15 cellular contexts compared by ENCODE assay signal in the genomic region with DNA sequence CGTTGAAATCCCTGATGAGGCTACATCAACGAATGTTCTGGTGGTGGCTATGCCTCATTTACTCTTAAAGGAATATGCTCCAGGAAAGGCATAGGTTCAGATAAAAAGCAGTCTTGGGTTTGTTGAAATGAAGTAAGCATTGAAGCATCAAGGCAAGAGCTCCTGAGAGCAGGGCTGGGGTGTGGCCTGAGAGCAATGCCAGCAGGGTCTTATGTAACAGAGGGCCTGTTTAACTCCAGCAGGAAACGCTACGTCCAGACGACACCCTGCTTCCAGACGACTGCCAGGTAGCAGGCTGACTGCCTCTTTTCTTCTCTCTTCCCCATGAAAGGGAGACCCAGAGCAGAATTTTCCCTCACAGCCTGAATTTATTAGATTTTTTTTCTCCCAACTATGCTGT.
DNase-seq lines count a peak whose midpoint lies in the region; ATAC-seq, FAIRE-seq and TF ChIP-seq lines count a peak whose summit lies in the region.
"Had no signal": no experiment of that assay in that cellular context is flagged by ENCODE, and none has a peak within 500 bp of the region (broad histone marks: within the 10 kb centered on the region; RNA-seq: fewer than 3 reads in every experiment).

No MANE protein-coding gene starts in this region.

- DNase-seq in NCI-H187 treated with DMSO at 0.1 percent for 48 hours (lab: John Stamatoyannopoulos, UW) (peak; percentile 89), cerebellum (ENCODE audit: low spot score) (peak; percentile 54), keratinocyte (ENCODE audit: low read depth, low spot score) (no peak), testis (peak; percentile 15), colonic mucosa (no peak)
- DNase-seq: activated naive CD8-positive, alpha-beta T cell treated with anti-CD3 and anti-CD28 coated beads, Interleukin-2, amount 10 ng/mL, durations not matched to agents 7 days and 5 days; activated T-cell treated with anti-CD3 and anti-CD28 coated beads for 4 hours; cortex of kidney; GF-D8; naive thymus-derived CD4-positive, alpha-beta T cell; stimulated activated naive B cell treated with anti-CD40 and anti-IgM and Interleukin-4, amounts not matched to agents 10 μg/mL and 1 μg/mL and 100 μg/mL, for 72 hours; T-helper 17 cell had no signal

- no peak for FAIRE-seq in keratinocyte (lab: Jason Lieb, UNC)

- dilution Hi-C loops in keratinocyte (cut with MboI; ENCODE audit: extremely low pct_ligation_motif_present, low sequenced_read_pairs) = no loop called here

- no peaks in the 10 kb centered on the region for H3K79me2 ChIP-seq in keratinocyte (ENCODE audit: control insufficient read depth, insufficient read depth, low read length)

- H3K9me3 ChIP-seq in keratinocyte (ENCODE audit: control insufficient read depth, low read depth, low read length) = no peaks in the 10 kb centered on the region
- no peaks in the 10 kb centered on the region for H3K9me3 ChIP-seq in testis
- no peaks in the 10 kb centered on the region for H3K9me3 ChIP-seq in colonic mucosa

- no peaks in the 10 kb centered on the region for H3K9me1 ChIP-seq in keratinocyte (ENCODE audit: control insufficient read depth, extremely low read depth, insufficient read depth, low read length)

- H3K27me3 ChIP-seq in keratinocyte (ENCODE audit: control insufficient read depth, extremely low read depth, insufficient read depth, low read length) (no peaks in the 10 kb centered on the region), testis (no peaks in the 10 kb centered on the region), colonic mucosa (no peaks in the 10 kb centered on the region)

- ATAC-seq in GM19455 (IDR thresholded peaks at IDR 0.05; ENCODE audit: unreplicated experiment) (no peak), HG02642 (IDR thresholded peaks at IDR 0.05; ENCODE audit: poor library complexity, unreplicated experiment) (no peak), HG03039 (IDR thresholded peaks at IDR 0.05; ENCODE audit: unreplicated experiment) (no peak)
- ATAC-seq: naive thymus-derived CD4-positive, alpha-beta T cell; stimulated activated naive B cell treated with anti-CD40 and anti-IgM and Interleukin-4, amounts not matched to agents 10 μg/mL and 1 μg/mL and 100 μg/mL, for 72 hours; T-helper 17 cell had no signal

- H2AFZ ChIP-seq in keratinocyte (ENCODE audit: control insufficient read depth, low read length) = peak overlapping the region; percentile 47

- 7 to 12% methylated on average over 6 of the region's 6 CpGs for WGBS in testis, 2 donors

- H3K4me1 ChIP-seq in keratinocyte (ENCODE audit: control insufficient read depth, extremely low read depth, insufficient read depth, low read length) = peaks cover 4% of the 10 kb centered on the region
- H3K4me1 ChIP-seq in testis = no peaks in the 10 kb centered on the region
- no peaks in the 10 kb centered on the region for H3K4me1 ChIP-seq in colonic mucosa

- H3K27ac ChIP-seq in keratinocyte (ENCODE audit: control insufficient read depth, insufficient read depth, low read length) (no peak overlapping the region), testis (no peak overlapping the region), colonic mucosa (no peak overlapping the region)

- H3K9ac ChIP-seq in keratinocyte (ENCODE audit: control insufficient read depth, extremely low read depth, insufficient read depth, low read length) = no peak overlapping the region
- H3K9ac ChIP-seq in colonic mucosa (ENCODE audit: low read depth in 2 of 2, low read length in 2 of 2) = no peak overlapping the region

- H3K4me2 ChIP-seq in keratinocyte (ENCODE audit: control insufficient read depth, extremely low read depth, insufficient read depth, low read depth, low read length) = no peak overlapping the region

- H3K36me3 ChIP-seq in keratinocyte (ENCODE audit: control insufficient read depth in 2 of 2, extremely low read depth in 1 of 2, insufficient read depth in 2 of 2, low read length in 2 of 2) (no peaks in the 10 kb centered on the region), testis (ENCODE audit: low read depth, missing control alignments) (no peaks in the 10 kb centered on the region), colonic mucosa (no peaks in the 10 kb centered on the region)

- no peak for TF ChIP-seq CTCF in keratinocyte (optimal IDR thresholded peaks at IDR 0.05 in 1 of 3, IDR thresholded peaks at IDR 0.05 in 1 of 3, conservative IDR thresholded peaks at IDR 0.05 in 1 of 3; ENCODE audit: extremely low read depth in 1 of 3, insufficient read depth in 2 of 3, low read length in 3 of 3)
- no peak for TF ChIP-seq CTCF in testis (IDR thresholded peaks at IDR 0.05)
- TF ChIP-seq CTCF in colonic mucosa (IDR thresholded peaks at IDR 0.05) = no peak

- no peaks in the 10 kb centered on the region for H4K20me1 ChIP-seq in keratinocyte (ENCODE audit: control insufficient read depth, extremely low read depth, insufficient read depth, low read length)

- intact Hi-C loops in testis (cut with DNase I; ENCODE audit: low total_unique reads) = no loop called here
- intact Hi-C loops in colonic mucosa (cut with DNase I) = no loop called here

- H3K4me3 ChIP-seq in keratinocyte (ENCODE audit: control insufficient read depth in 2 of 3, extremely low read depth in 1 of 3, insufficient read depth in 2 of 3, low read depth in 1 of 3, low read length in 3 of 3) = no peak overlapping the region
- H3K4me3 ChIP-seq in testis = no peak overlapping the region
- no peak overlapping the region for H3K4me3 ChIP-seq in colonic mucosa

- TF ChIP-seq POLR2A in testis (IDR thresholded peaks at IDR 0.05) = no peak

Comparison
In these comparisons a context has a peak if more than half of its experiments do, and no peak if none do; other contexts are left out.
1. DNase-seq: peak in NCI-H187 treated with DMSO at 0.1 percent for 48 hours (single experiment), cerebellum (single experiment) and testis (single experiment); none in keratinocyte (single experiment) and colonic mucosa (single experiment).